In the genomic region with DNA sequence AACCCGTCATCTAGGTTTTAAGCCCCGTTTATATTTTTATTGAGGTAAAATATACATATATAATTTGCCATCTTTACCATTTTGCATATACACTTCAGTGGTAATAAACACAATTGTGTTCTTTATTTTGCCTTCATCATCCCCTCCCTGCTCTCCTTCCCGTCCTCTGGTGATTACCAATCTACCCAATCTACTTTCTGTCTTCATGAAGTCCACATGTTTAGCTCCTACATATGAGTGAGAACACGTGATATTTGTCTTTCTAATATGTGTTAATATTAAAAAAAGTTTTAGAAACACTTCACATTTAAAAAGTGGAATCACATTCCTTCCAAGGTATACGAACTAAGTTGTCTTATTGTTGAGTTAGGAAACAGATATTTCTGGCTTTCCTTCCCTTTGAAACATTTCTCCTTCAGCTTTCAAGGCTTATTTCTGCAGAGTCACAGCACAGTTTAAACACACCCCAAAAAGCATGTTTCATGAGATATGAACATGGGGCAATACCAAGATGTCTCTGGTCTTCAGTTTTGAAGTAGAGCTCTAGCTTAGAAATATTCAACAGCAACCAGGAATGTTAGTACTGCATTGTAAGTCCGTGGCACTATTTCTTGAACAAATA, we compare ENCODE assay signal across 1 cellular context.
TF ChIP-seq lines count a peak whose summit lies in the region.

No MANE protein-coding gene starts in this region.

TF ChIP-seq in K562, 482 proteins besides CTCF, POLR2A, EP300 and RAD21 (continued from another document and continues in another):
- TF ChIP-seq THRA (IDR thresholded peaks at IDR 0.05) (no peak), ZNF217 (CRISPR knock-in tag; IDR thresholded peaks at IDR 0.05) (no peak), MAFF (IDR thresholded peaks at IDR 0.05; ENCODE audit: low read length) (peak; percentile 80), POLR2H (tag; IDR thresholded peaks at IDR 0.05; ENCODE audit: low read depth) (no peak), ZNF184 (CRISPR knock-in tag; IDR thresholded peaks at IDR 0.05) (no peak), DEAF1 (CRISPR knock-in tag; IDR thresholded peaks at IDR 0.05) (no peak), NRF1 (conservative IDR thresholded peaks at IDR 0.05 in 1 of 2, IDR thresholded peaks at IDR 0.05 in 1 of 2) (no peak), ZFPM2 (CRISPR knock-in tag; IDR thresholded peaks at IDR 0.05) (no peak), YBX1 (IDR thresholded peaks at IDR 0.05) (no peak), EGR1 (conservative IDR thresholded peaks at IDR 0.05) (no peak), ARID1B (IDR thresholded peaks at IDR 0.05) (peak; percentile 82), CBX1 (IDR thresholded peaks at IDR 0.05; ENCODE audit: low read depth) (no peak), FOXA1 (IDR thresholded peaks at IDR 0.05; ENCODE audit: borderline replicate concordance) (no peak), CBFB (CRISPR knock-in tag; IDR thresholded peaks at IDR 0.05) (no peak), SREBF2 (CRISPR knock-in tag; IDR thresholded peaks at IDR 0.05) (no peak), MAFG (tag; conservative IDR thresholded peaks at IDR 0.05) (peak; percentile 82), PRMT5 (CRISPR knock-in tag; IDR thresholded peaks at IDR 0.05) (no peak), U2AF2 (optimal IDR thresholded peaks at IDR 0.05; ENCODE audit: low read depth, low read length) (no peak), JUN (IDR thresholded peaks at IDR 0.05; ENCODE audit: borderline replicate concordance, low read depth, low read length) (no peak; the same call in 1 of the 2 replicates), JUN (CRISPR knock-in tag; IDR thresholded peaks at IDR 0.05; ENCODE audit: borderline replicate concordance) (no peak), PHF21A (IDR thresholded peaks at IDR 0.05; ENCODE audit: borderline replicate concordance, low read depth) (no peak), RAD51 (IDR thresholded peaks at IDR 0.05; ENCODE audit: borderline replicate concordance, low read depth) (peak; percentile 36; the same call in 1 of the 2 replicates), ZNF431 (CRISPR knock-in tag; IDR thresholded peaks at IDR 0.05) (no peak), ZNF282 (CRISPR knock-in tag; IDR thresholded peaks at IDR 0.05) (no peak), E4F1 (CRISPR knock-in tag; IDR thresholded peaks at IDR 0.05; ENCODE audit: borderline replicate concordance) (no peak), KDM4B (IDR thresholded peaks at IDR 0.05; ENCODE audit: borderline replicate concordance in 2 of 2, low read depth in 1 of 2) (no peak), ILF3 (IDR thresholded peaks at IDR 0.05; ENCODE audit: borderline replicate concordance) (no peak), ZNF239 (CRISPR knock-in tag; IDR thresholded peaks at IDR 0.05) (no peak), DDX20 (tag; IDR thresholded peaks at IDR 0.05; ENCODE audit: low read depth) (no peak), MAZ (CRISPR knock-in tag; conservative IDR thresholded peaks at IDR 0.05 in 1 of 2, IDR thresholded peaks at IDR 0.05 in 1 of 2) (no peak), BRF1 (IDR thresholded peaks at IDR 0.05; ENCODE audit: borderline replicate concordance, extremely low read depth, insufficient read length) (no peak), U2AF1 (optimal IDR thresholded peaks at IDR 0.05; ENCODE audit: low read depth, low read length) (no peak), ZSCAN29 (IDR thresholded peaks at IDR 0.05) (no peak), ZNF75A (CRISPR knock-in tag; IDR thresholded peaks at IDR 0.05) (no peak), ZBTB34 (CRISPR knock-in tag; IDR thresholded peaks at IDR 0.05) (no peak), NFRKB (IDR thresholded peaks at IDR 0.05; ENCODE audit: low read depth) (peak; percentile 39; the same call in 1 of the 2 replicates), NCOA4 (IDR thresholded peaks at IDR 0.05; ENCODE audit: partially characterized antibody) (no peak), ZNF644 (tag; IDR thresholded peaks at IDR 0.05; ENCODE audit: low read depth) (no peak), ZNF584 (CRISPR knock-in tag; IDR thresholded peaks at IDR 0.05; ENCODE audit: low read depth) (no peak), PML (IDR thresholded peaks at IDR 0.05; ENCODE audit: low read length) (no peak), FOXP4 (CRISPR knock-in tag; IDR thresholded peaks at IDR 0.05; ENCODE audit: borderline replicate concordance) (no peak), MTA2 (IDR thresholded peaks at IDR 0.05; ENCODE audit: low read depth) (no peak), ZKSCAN3 (CRISPR knock-in tag; IDR thresholded peaks at IDR 0.05) (no peak), POU5F1 (IDR thresholded peaks at IDR 0.05; ENCODE audit: borderline replicate concordance, low read depth, low read length, partially characterized antibody) (no peak), PHB (CRISPR knock-in tag; IDR thresholded peaks at IDR 0.05) (no peak), NCOA1 (IDR thresholded peaks at IDR 0.05; ENCODE audit: low read depth) (no peak), SMARCA4 (IDR thresholded peaks at IDR 0.05) (peak; percentile 76), SAP30 (IDR thresholded peaks at IDR 0.05; ENCODE audit: borderline replicate concordance, insufficient read depth, low read depth, low read length, poor library complexity, severe bottlenecking) (no peak), EP400 (IDR thresholded peaks at IDR 0.05) (peak; percentile 18; the same call in 1 of the 2 replicates), HDAC3 (IDR thresholded peaks at IDR 0.05; ENCODE audit: borderline replicate concordance, partially characterized antibody) (no peak), FUS (optimal IDR thresholded peaks at IDR 0.05; ENCODE audit: low read depth, low read length) (no peak), CREB1 (IDR thresholded peaks at IDR 0.05) (no peak; the same call in 1 of the 2 replicates), CREB1 (CRISPR knock-in tag; IDR thresholded peaks at IDR 0.05) (no peak), ZBTB7A (IDR thresholded peaks at IDR 0.05; ENCODE audit: borderline replicate concordance, control insufficient read depth, low read depth, low read length) (no peak), CHD4 (IDR thresholded peaks at IDR 0.05; ENCODE audit: insufficient read depth, insufficient replicate concordance, low read depth, low read length, poor library complexity, severe bottlenecking) (no peak)
- TF ChIP-seq, protein P1, sequence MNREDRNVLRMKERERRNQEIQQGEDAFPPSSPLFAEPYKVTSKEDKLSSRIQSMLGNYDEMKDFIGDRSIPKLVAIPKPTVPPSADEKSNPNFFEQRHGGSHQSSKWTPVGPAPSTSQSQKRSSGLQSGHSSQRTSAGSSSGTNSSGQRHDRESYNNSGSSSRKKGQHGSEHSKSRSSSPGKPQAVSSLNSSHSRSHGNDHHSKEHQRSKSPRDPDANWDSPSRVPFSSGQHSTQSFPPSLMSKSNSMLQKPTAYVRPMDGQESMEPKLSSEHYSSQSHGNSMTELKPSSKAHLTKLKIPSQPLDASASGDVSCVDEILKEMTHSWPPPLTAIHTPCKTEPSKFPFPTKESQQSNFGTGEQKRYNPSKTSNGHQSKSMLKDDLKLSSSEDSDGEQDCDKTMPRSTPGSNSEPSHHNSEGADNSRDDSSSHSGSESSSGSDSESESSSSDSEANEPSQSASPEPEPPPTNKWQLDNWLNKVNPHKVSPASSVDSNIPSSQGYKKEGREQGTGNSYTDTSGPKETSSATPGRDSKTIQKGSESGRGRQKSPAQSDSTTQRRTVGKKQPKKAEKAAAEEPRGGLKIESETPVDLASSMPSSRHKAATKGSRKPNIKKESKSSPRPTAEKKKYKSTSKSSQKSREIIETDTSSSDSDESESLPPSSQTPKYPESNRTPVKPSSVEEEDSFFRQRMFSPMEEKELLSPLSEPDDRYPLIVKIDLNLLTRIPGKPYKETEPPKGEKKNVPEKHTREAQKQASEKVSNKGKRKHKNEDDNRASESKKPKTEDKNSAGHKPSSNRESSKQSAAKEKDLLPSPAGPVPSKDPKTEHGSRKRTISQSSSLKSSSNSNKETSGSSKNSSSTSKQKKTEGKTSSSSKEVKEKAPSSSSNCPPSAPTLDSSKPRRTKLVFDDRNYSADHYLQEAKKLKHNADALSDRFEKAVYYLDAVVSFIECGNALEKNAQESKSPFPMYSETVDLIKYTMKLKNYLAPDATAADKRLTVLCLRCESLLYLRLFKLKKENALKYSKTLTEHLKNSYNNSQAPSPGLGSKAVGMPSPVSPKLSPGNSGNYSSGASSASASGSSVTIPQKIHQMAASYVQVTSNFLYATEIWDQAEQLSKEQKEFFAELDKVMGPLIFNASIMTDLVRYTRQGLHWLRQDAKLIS (CRISPR knock-in tag; IDR thresholded peaks at IDR 0.05), result no peak
- TF ChIP-seq, protein P2, sequence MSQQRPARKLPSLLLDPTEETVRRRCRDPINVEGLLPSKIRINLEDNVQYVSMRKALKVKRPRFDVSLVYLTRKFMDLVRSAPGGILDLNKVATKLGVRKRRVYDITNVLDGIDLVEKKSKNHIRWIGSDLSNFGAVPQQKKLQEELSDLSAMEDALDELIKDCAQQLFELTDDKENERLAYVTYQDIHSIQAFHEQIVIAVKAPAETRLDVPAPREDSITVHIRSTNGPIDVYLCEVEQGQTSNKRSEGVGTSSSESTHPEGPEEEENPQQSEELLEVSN (IDR thresholded peaks at IDR 0.05; ENCODE audit: borderline replicate concordance in 1 of 2, extremely low read depth in 1 of 2, insufficient read depth in 1 of 2, insufficient read length in 1 of 2, low read depth in 1 of 2, low read length in 1 of 2, poor library complexity in 1 of 2, severe bottlenecking in 1 of 2), result peak in 1 of 2 experiments; percentile 25
- TF ChIP-seq, protein P3, sequence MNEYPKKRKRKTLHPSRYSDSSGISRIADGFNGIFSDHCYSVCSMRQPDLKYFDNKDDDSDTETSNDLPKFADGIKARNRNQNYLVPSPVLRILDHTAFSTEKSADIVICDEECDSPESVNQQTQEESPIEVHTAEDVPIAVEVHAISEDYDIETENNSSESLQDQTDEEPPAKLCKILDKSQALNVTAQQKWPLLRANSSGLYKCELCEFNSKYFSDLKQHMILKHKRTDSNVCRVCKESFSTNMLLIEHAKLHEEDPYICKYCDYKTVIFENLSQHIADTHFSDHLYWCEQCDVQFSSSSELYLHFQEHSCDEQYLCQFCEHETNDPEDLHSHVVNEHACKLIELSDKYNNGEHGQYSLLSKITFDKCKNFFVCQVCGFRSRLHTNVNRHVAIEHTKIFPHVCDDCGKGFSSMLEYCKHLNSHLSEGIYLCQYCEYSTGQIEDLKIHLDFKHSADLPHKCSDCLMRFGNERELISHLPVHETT (CRISPR knock-in tag; conservative IDR thresholded peaks at IDR 0.05 in 1 of 2, IDR thresholded peaks at IDR 0.05 in 1 of 2), result no peak
